7 cellular contexts compared by ENCODE assay signal in the genomic region with DNA sequence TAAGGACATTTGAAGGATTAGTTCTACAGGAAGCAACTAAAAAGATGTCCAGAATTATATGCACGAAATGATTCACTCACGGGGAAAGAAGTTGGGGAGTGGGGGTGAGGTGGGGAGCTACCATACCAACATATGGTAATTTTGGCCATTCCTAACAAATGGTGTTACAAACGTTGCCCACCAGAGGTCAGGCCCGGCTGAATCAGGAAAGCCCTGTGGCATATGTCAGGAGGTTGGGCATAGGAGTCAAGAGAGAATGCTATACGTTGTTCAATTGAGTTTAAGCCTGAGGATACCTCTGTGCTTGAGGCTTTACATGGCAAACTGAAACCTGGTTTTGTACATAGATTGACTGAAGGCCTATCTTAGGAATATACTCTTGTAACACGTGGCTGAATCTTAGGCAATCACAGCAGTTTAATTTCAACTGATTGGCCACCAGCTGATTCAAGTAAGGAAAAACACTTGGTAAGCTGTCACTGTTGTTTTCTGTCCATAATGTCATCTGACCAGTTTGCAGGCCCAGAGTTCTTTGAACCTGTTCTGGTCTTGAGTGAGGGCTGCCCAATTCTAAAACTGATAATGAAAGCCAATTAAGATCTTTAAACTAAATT. TPM values are rescaled to one million over a fixed set of nuclear protein-coding genes. Genes with fewer than 3 reads are reported as not detected.
DNase-seq lines count a peak whose midpoint lies in the region; ATAC-seq, FAIRE-seq and TF ChIP-seq lines count a peak whose summit lies in the region.

No MANE protein-coding gene starts in this region.

- H3K27ac ChIP-seq in Peyer's patch: no peak overlapping the region

- H3K36me3 ChIP-seq in Peyer's patch (no peaks in the 10 kb centered on the region), adipocyte (ENCODE audit: control insufficient read depth, insufficient read depth, low read length, severe bottlenecking) (no peaks in the 10 kb centered on the region)

- peaks cover 0 to 3% (median 0%) of the 10 kb centered on the region in 4 donors for H3K4me1 ChIP-seq in Peyer's patch
- peaks cover 13% of the 10 kb centered on the region for H3K4me1 ChIP-seq in adipocyte (ENCODE audit: control insufficient read depth, insufficient read depth, low read length)

- H3K9ac ChIP-seq in adipocyte (ENCODE audit: low read length): no peak overlapping the region

- peak in 4 of 6 experiments; percentile 42 to 63 (median 56) for TF ChIP-seq CTCF in Peyer's patch (IDR thresholded peaks at IDR 0.05)

- no peaks in the 10 kb centered on the region for H3K27me3 ChIP-seq in Peyer's patch
- H3K27me3 ChIP-seq in adipocyte (replicated peaks; ENCODE audit: control insufficient read depth, insufficient read depth, low read length): no peaks in the 10 kb centered on the region

- no peak overlapping the region for H3K4me3 ChIP-seq in Peyer's patch
- no peak overlapping the region for H3K4me3 ChIP-seq in adipocyte (ENCODE audit: low read length)

- ATAC-seq in GM21526 (IDR thresholded peaks at IDR 0.05; ENCODE audit: low FRiP score, unreplicated experiment) (peak; percentile 94), left cardiac atrium (peak; percentile 72 to 76), sciatic nerve (peak; percentile 72)

- peak; percentile 77 for FAIRE-seq in HTR-8/SVneo (lab: Jason Lieb, UNC)

- intact Hi-C loops in left cardiac atrium (cut with DNase I) (loop anchor here in 1 of 2 donors (2.0 to 10.0 kb wide), 2 partner anchors 115 to 515 kb away; no protein-coding TSS in a partner anchor), sciatic nerve (cut with DNase I) (no loop called here)

- no peaks in the 10 kb centered on the region for H3K9me3 ChIP-seq in Peyer's patch
- no peaks in the 10 kb centered on the region for H3K9me3 ChIP-seq in adipocyte (ENCODE audit: control insufficient read depth, low read length)

- peak; percentile 41 for DNase-seq in GM04504 (ENCODE audit: low read depth)
- peak; percentile 74 for DNase-seq in HTR-8/SVneo (ENCODE audit: insufficient read length, low spot score)
- peak in 2 of 3 donors; percentile 17 to 57 for DNase-seq in Peyer's patch
- DNase-seq in adipocyte (ENCODE audit: low read depth): peak; percentile 82
- peak; percentile 51 for DNase-seq in left cardiac atrium
- no peak for DNase-seq in sciatic nerve (ENCODE audit: low spot score)

- no peak for TF ChIP-seq POLR2A in Peyer's patch (IDR thresholded peaks at IDR 0.05)

RNA-seq across cellular contexts. Expression of gene SLC2A2, which starts 23.4 kb away (rescaled TPM):
- total RNA-seq in Peyer's patch (100 to 1,000 TPM in 2 of 4 donors, 10 to 100 TPM in 1, 1 to 10 TPM in 1; 2.5 to 115 (median 92.7) TPM), left cardiac atrium (not detected), sciatic nerve (not detected)
